In genomic region chr18:54147439-54147838, GRCh38 we compare ENCODE assay signal across 10 cellular contexts.
DNase-seq lines count a peak whose midpoint lies in the region; ATAC-seq and TF ChIP-seq lines count a peak whose summit lies in the region.
"Had no signal": no experiment of that assay in that cellular context is flagged by ENCODE, and none has a peak within 500 bp of the region (broad histone marks: within the 10 kb centered on the region; RNA-seq: fewer than 3 reads in every experiment).

No MANE protein-coding gene starts in this region.

- peak; percentile 62 for DNase-seq in GM06990 (ENCODE audit: extremely low read depth, insufficient read length)
- no peak for DNase-seq in RWPE2 (ENCODE audit: low spot score)
- DNase-seq in upper lobe of left lung, result no peak
- DNase-seq in brain microvascular endothelial cell, result no peak
- DNase-seq in SK-N-DZ (ENCODE audit: low spot score), result no peak
- DNase-seq in NCI-H2081 treated with DMSO at 0.1 percent for 48 hours (lab: John Stamatoyannopoulos, UW), result no peak
- DNase-seq: T-helper 17 cell had no signal

- TF ChIP-seq CTCF in GM06990 (IDR thresholded peaks at IDR 0.05; ENCODE audit: insufficient read depth, low read length, poor library complexity, severe bottlenecking) (no peak), RWPE2 (IDR thresholded peaks at IDR 0.05; ENCODE audit: poor library complexity, severe bottlenecking) (no peak), upper lobe of left lung (IDR thresholded peaks at IDR 0.05) (no peak), brain microvascular endothelial cell (IDR thresholded peaks at IDR 0.05; ENCODE audit: low read depth, low read length, missing control alignments) (no peak)

- ATAC-seq in GM19043 (IDR thresholded peaks at IDR 0.05; ENCODE audit: low read depth, unreplicated experiment) (peak; percentile 65), HG02885 (IDR thresholded peaks at IDR 0.05; ENCODE audit: poor library complexity, unreplicated experiment) (peak; percentile 79), RWPE2 (ENCODE audit: low read depth) (no peak), upper lobe of left lung (ENCODE audit: low FRiP score in 2 of 2) (no peak)
- ATAC-seq: K562, T-helper 17 cell had no signal

- peaks cover 1% of the 10 kb centered on the region for H3K9me3 ChIP-seq in RWPE2 (ENCODE audit: severe bottlenecking)
- H3K9me3 ChIP-seq in upper lobe of left lung, result no peaks in the 10 kb centered on the region

- no peak overlapping the region for H3K4me3 ChIP-seq in GM06990 (replicated peaks; ENCODE audit: low read depth, low read length)
- H3K4me3 ChIP-seq in RWPE2 (ENCODE audit: severe bottlenecking), result no peak overlapping the region
- H3K4me3 ChIP-seq in upper lobe of left lung, result no peak overlapping the region
- no peak overlapping the region for H3K4me3 ChIP-seq in brain microvascular endothelial cell (ENCODE audit: low read depth, low read length)
- H3K4me3 ChIP-seq: K562 had no signal

- 86% methylated on average over 2 of the region's 2 CpGs for WGBS in upper lobe of left lung, 2 donors

- no peak for TF ChIP-seq POLR2A in upper lobe of left lung (IDR thresholded peaks at IDR 0.05)

- in situ Hi-C loops in brain microvascular endothelial cell (cut with HindIII; ENCODE audit: low pct_ligation_motif_present, low sequenced_read_pairs), result no loop called here

- H3K27ac ChIP-seq in RWPE2 (ENCODE audit: poor library complexity, severe bottlenecking), result peak overlapping the region; percentile 95
- H3K27ac ChIP-seq in upper lobe of left lung, result no peak overlapping the region
- H3K27ac ChIP-seq in brain microvascular endothelial cell, result no peak overlapping the region

- H3K36me3 ChIP-seq in GM06990 (ENCODE audit: control insufficient read depth, insufficient read depth, low read length) (no peaks in the 10 kb centered on the region; the same call in none of the 2 replicates), RWPE2 (ENCODE audit: low read depth) (0 out of 2 replicates have a peak, but pooled peaks cover 5% of the 10 kb centered on the region), upper lobe of left lung (peaks cover 0 to 6% (median 0%) of the 10 kb centered on the region in 4 donors), brain microvascular endothelial cell (replicated peaks) (no peaks in the 10 kb centered on the region)

- no peak for TF ChIP-seq EP300 in upper lobe of left lung (IDR thresholded peaks at IDR 0.05)

- H3K27me3 ChIP-seq in GM06990 (replicated peaks; ENCODE audit: control insufficient read depth, insufficient read depth, low read length) (no peaks in the 10 kb centered on the region), RWPE2 (ENCODE audit: insufficient read depth, poor library complexity, severe bottlenecking) (no peaks in the 10 kb centered on the region), upper lobe of left lung (no peaks in the 10 kb centered on the region), brain microvascular endothelial cell (replicated peaks) (no peaks in the 10 kb centered on the region)

- H3K4me1 ChIP-seq in RWPE2 (ENCODE audit: insufficient read depth, poor library complexity, severe bottlenecking) (peaks cover 36% of the 10 kb centered on the region), upper lobe of left lung (no peaks in the 10 kb centered on the region)

Comparison
In these comparisons a context has a peak if more than half of its experiments do, and no peak if none do; other contexts are left out.
1. ATAC-seq: peak in GM19043 (single experiment) and HG02885 (single experiment); none in RWPE2 (single experiment) and upper lobe of left lung (0 of 2).